ENCODE assay signal across 28 cellular contexts in the genomic region with DNA sequence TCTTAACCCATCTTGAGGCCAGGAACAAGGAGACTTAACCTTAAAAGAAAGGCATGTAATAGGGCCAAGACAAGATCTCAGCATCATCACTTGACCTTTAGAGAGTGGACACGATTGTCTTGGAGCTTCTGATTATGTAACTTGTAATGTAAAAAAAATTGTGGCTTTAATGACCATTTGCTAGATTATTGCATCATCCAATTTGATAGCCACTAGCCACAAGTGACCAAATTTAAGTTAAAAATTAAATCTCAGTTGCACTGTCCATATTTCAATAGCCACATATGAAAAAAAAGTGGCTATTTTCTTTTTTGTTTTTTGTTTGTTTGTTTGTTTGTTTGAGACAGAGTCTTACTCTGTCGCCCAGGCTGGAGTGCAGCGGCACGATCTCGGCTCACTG. TPM values are rescaled to one million over a fixed set of nuclear protein-coding genes. Genes with fewer than 3 reads are reported as not detected.
A peak's percentile ranks its signal among the peaks of the same experiment; 100 is the strongest.
DNase-seq lines count a peak whose midpoint lies in the region; ATAC-seq, FAIRE-seq and TF ChIP-seq lines count a peak whose summit lies in the region.
"Had no signal": no experiment of that assay in that cellular context is flagged by ENCODE, and none has a peak within 500 bp of the region (broad histone marks: within the 10 kb centered on the region; RNA-seq: fewer than 3 reads in every experiment).

No MANE protein-coding gene starts in this region.

- peaks cover 5% of the 10 kb centered on the region; the same call in 1 of the 2 replicates for H3K27me3 ChIP-seq in SK-N-SH (ENCODE audit: insufficient read depth)
- no peaks in the 10 kb centered on the region for H3K27me3 ChIP-seq in K562 (ENCODE audit: control insufficient read depth in 2 of 2, insufficient read depth in 2 of 2, low read length in 2 of 2)
- H3K27me3 ChIP-seq: BE2C had no signal

- TF ChIP-seq POLR2A in A549 (IDR thresholded peaks at IDR 0.05; ENCODE audit: low read length) (no peak), K562 (conservative IDR thresholded peaks at IDR 0.05) (no peak)

- H3K4me2 ChIP-seq in SK-N-SH (no peak overlapping the region), A549 (peak overlapping the region; percentile 63), K562 (ENCODE audit: insufficient read depth, low read length) (no peak overlapping the region)
- H3K4me2 ChIP-seq: BLaER1 treated with 17β-estradiol and CSF1 and Interleukin-3, amounts not matched to agents 10 nM and 100 nM; GM23338 had no signal

- H3K4me3 Mint-ChIP-seq in endothelial cell (ENCODE audit: unreplicated experiment): no peak overlapping the region
- H3K4me3 Mint-ChIP-seq: CD14-positive monocyte; CD4-positive, alpha-beta T cell; CD8-positive, alpha-beta memory T cell; GM23338; H9; HFFc6 had no signal

- no peaks in the 10 kb centered on the region for H3K9me3 ChIP-seq in SK-N-SH
- no peaks in the 10 kb centered on the region for H3K9me3 ChIP-seq in A549
- no peaks in the 10 kb centered on the region for H3K9me3 ChIP-seq in K562 (replicated peaks; ENCODE audit: control insufficient read depth, insufficient read depth, low read depth, low read length)
- H3K9me3 ChIP-seq: BE2C; BLaER1 treated with 17β-estradiol and CSF1 and Interleukin-3, amounts not matched to agents 10 nM and 100 nM had no signal

- no TSS peak for BruUV-seq in K562 (replicated peaks; lab: Mats Ljungman, UMichigan)

- H3K9me3 Mint-ChIP-seq in endothelial cell (ENCODE audit: unreplicated experiment): no peaks in the 10 kb centered on the region
- H3K9me3 Mint-ChIP-seq: CD4-positive, alpha-beta T cell; CD8-positive, alpha-beta memory T cell; GM23338; HFFc6 had no signal

- no peak overlapping the region for H3K27ac Mint-ChIP-seq in endothelial cell (ENCODE audit: unreplicated experiment)
- H3K27ac Mint-ChIP-seq: CD14-positive monocyte; CD4-positive, alpha-beta T cell; GM23338; H9; HFFc6 had no signal

- H3K36me3 Mint-ChIP-seq in endothelial cell (ENCODE audit: low read depth, unreplicated experiment): no peaks in the 10 kb centered on the region
- H3K36me3 Mint-ChIP-seq: CD14-positive monocyte; CD8-positive, alpha-beta memory T cell had no signal

- ATAC-seq in SK-N-SH treated with all-trans-retinoic acid at 6 μM for 48 hours (no peak), A549 (peak in 1 of 2 experiments; percentile 47; a peak in 3 of 6 replicates), K562 (no peak), HG03025 (IDR thresholded peaks at IDR 0.05; ENCODE audit: low FRiP score, unreplicated experiment) (no peak)
- ATAC-seq: GM23338, HCT116 had no signal

- no peak for TF ChIP-seq RAD21 in SK-N-SH (IDR thresholded peaks at IDR 0.05; ENCODE audit: low read length)
- TF ChIP-seq RAD21 in A549 (conservative IDR thresholded peaks at IDR 0.05 in 1 of 2, IDR thresholded peaks at IDR 0.05 in 1 of 2): no peak
- no peak for TF ChIP-seq RAD21 in K562 (CRISPR knock-in tag; conservative IDR thresholded peaks at IDR 0.05 in 1 of 2, IDR thresholded peaks at IDR 0.05 in 1 of 2)

- H2AFZ ChIP-seq in SK-N-SH (ENCODE audit: low read depth): peak overlapping the region; percentile 49; the same call in 1 of the 2 replicates
- no peak overlapping the region for H2AFZ ChIP-seq in K562 (ENCODE audit: low read depth, low read length)
- H2AFZ ChIP-seq: GM23338 had no signal

- no peak overlapping the region for H3K27ac ChIP-seq in SK-N-SH (ENCODE audit: low read depth in 2 of 2, low read length in 1 of 2)
- H3K27ac ChIP-seq in A549: peak overlapping the region in 1 of 2 experiments; percentile 53; a peak in 2 of 6 replicates
- H3K27ac ChIP-seq in K562 (ENCODE audit: extremely low read depth, low read depth, low read length): no peak overlapping the region
- H3K27ac ChIP-seq: 22Rv1; BLaER1 treated with 17β-estradiol and CSF1 and Interleukin-3, amounts not matched to agents 10 nM and 100 nM had no signal

- TF ChIP-seq CTCF in SK-N-SH (IDR thresholded peaks at IDR 0.05) (no peak), A549 (IDR thresholded peaks at IDR 0.05) (no peak), K562 (IDR thresholded peaks at IDR 0.05 in 2 of 3, conservative IDR thresholded peaks at IDR 0.05 in 1 of 3; ENCODE audit: insufficient read depth in 2 of 3, low read depth in 1 of 3, low read length in 3 of 3) (no peak), endothelial cell (IDR thresholded peaks at IDR 0.05; ENCODE audit: unreplicated experiment) (no peak)

- CTCF ChIA-PET in SK-N-SH (lab: Yijun Ruan, JAX): interaction anchor here (0.6 to 1.5 kb wide), 2 partner anchors 48 to 121 kb away, joined by 3 read pairs; no protein-coding TSS in a partner anchor
- CTCF ChIA-PET in A549 (lab: Yijun Ruan, JAX): no interaction called here
- CTCF ChIA-PET in K562 (lab: Yijun Ruan, JAX; ENCODE audit: low intra/inter-chr PET ratio): no interaction called here

- H3K4me1 ChIP-seq in SK-N-SH (ENCODE audit: control insufficient read depth in 1 of 2, insufficient read depth in 2 of 2, low read depth in 1 of 2, low read length in 1 of 2) (no peaks in the 10 kb centered on the region), A549 (peaks cover 20% of the 10 kb centered on the region; the same call in 2 of the 3 replicates), K562 (replicated peaks in 1 of 2; ENCODE audit: control insufficient read depth in 2 of 2, insufficient read depth in 2 of 2, low read length in 2 of 2) (no peaks in the 10 kb centered on the region; a peak in 2 of 5 replicates)
- H3K4me1 ChIP-seq: BE2C; BLaER1 treated with 17β-estradiol and CSF1 and Interleukin-3, amounts not matched to agents 10 nM and 100 nM had no signal

- DNase-seq in SK-N-SH (no peak), A549 (ENCODE audit: low read depth in 1 of 2, low spot score in 1 of 2) (peak in 1 of 2 experiments; percentile 17), M059J (ENCODE audit: low read depth) (peak; percentile 17), K562 (ENCODE audit: extremely low read depth in 1 of 4, low spot score in 3 of 4) (no peak), endothelial cell (ENCODE audit: low spot score) (no peak)
- no peak for DNase-seq in activated CD4-positive, alpha-beta T cell treated with anti-CD3 and anti-CD28 coated beads for 1 hour
- DNase-seq: ACHN; AML-193; BE2C; CD4-positive, alpha-beta T cell; CD8-positive, alpha-beta memory T cell; DMS 273 treated with DMSO at 0.1 percent for 48 hours; DMS79; GDM1; H9; HFFc6 had no signal

- POLR2A ChIA-PET in SK-N-SH (lab: Yijun Ruan, JAX) (no interaction called here), A549 (lab: Yijun Ruan, JAX) (interaction anchor here (1.3 to 1.5 kb wide), 2 partner anchors 36 to 100 kb away, joined by 3 to 5 read pairs; partner anchors contain the start of gene MED12), K562 (lab: Yijun Ruan, JAX) (no interaction called here)

- no peaks in the 10 kb centered on the region for H3K27me3 Mint-ChIP-seq in endothelial cell (ENCODE audit: unreplicated experiment)
- H3K27me3 Mint-ChIP-seq: CD4-positive, alpha-beta T cell had no signal

- intact Hi-C loops in K562 (cut with micrococcal nuclease): no loop called here

- H3K4me3 ChIP-seq in SK-N-SH (ENCODE audit: low read depth in 2 of 2, low read length in 1 of 2): no peak overlapping the region
- H3K4me3 ChIP-seq in A549: no peak overlapping the region
- H3K4me3 ChIP-seq in K562: no peak overlapping the region
- H3K4me3 ChIP-seq: BLaER1 treated with 17β-estradiol and CSF1 and Interleukin-3, amounts not matched to agents 10 nM and 100 nM; GM12878; GM23338 had no signal

- H3K79me2 ChIP-seq in SK-N-SH (ENCODE audit: insufficient read depth) (no peaks in the 10 kb centered on the region), K562 (ENCODE audit: control insufficient read depth, insufficient read depth, low read length) (no peaks in the 10 kb centered on the region)

- no peaks in the 10 kb centered on the region for H3F3A ChIP-seq in SK-N-SH (replicated peaks; ENCODE audit: insufficient read depth)

- FAIRE-seq in A549 (lab: Jason Lieb, UNC) (no peak), K562 (lab: Jason Lieb, UNC) (no peak)
- FAIRE-seq: A204.1, D721Med, GM12878, GM18507 had no signal

- TF ChIP-seq EP300 in SK-N-SH (IDR thresholded peaks at IDR 0.05; ENCODE audit: borderline replicate concordance in 1 of 2, low read depth in 1 of 2, low read length in 1 of 2): no peak
- no peak for TF ChIP-seq EP300 in A549 (IDR thresholded peaks at IDR 0.05)
- no peak for TF ChIP-seq EP300 in K562 (IDR thresholded peaks at IDR 0.05; ENCODE audit: low read length)

- H4K20me1 ChIP-seq in SK-N-SH (ENCODE audit: insufficient read depth) (no peaks in the 10 kb centered on the region), K562 (replicated peaks; ENCODE audit: control insufficient read depth, insufficient read depth, low read length) (no peaks in the 10 kb centered on the region)
- H4K20me1 ChIP-seq: BLaER1 treated with 17β-estradiol and CSF1 and Interleukin-3, amounts not matched to agents 10 nM and 100 nM had no signal

- H3K36me3 ChIP-seq in SK-N-SH (replicated peaks in 1 of 2; ENCODE audit: control insufficient read depth in 1 of 2, insufficient read depth in 2 of 2, low read length in 1 of 2): no peaks in the 10 kb centered on the region
- H3K36me3 ChIP-seq in K562 (ENCODE audit: control insufficient read depth, insufficient read depth, low read length): no peaks in the 10 kb centered on the region
- H3K36me3 ChIP-seq: BE2C; BLaER1 treated with 17β-estradiol and CSF1 and Interleukin-3, amounts not matched to agents 10 nM and 100 nM had no signal

- in situ Hi-C loops in K562 (cut with MboI): no loop called here

- H3K9me1 ChIP-seq in K562 (ENCODE audit: control insufficient read depth, insufficient read depth, low read length): no peaks in the 10 kb centered on the region

- H3K9me2 ChIP-seq in SK-N-SH: no peaks in the 10 kb centered on the region

- H3K4me1 Mint-ChIP-seq in endothelial cell (ENCODE audit: unreplicated experiment): no peaks in the 10 kb centered on the region
- H3K4me1 Mint-ChIP-seq: CD14-positive monocyte; CD8-positive, alpha-beta memory T cell; GM23338; H9 had no signal

- H3K9ac ChIP-seq in SK-N-SH (no peak overlapping the region), K562 (ENCODE audit: insufficient read depth in 1 of 2, low read depth in 2 of 2, low read length in 2 of 2) (no peak overlapping the region)
- H3K9ac ChIP-seq: BLaER1 treated with 17β-estradiol and CSF1 and Interleukin-3, amounts not matched to agents 10 nM and 100 nM had no signal

- WGBS in SK-N-SH (ENCODE audit: low lambda C conversion rate): 54% methylated on average over 5 of the region's 5 CpGs
- 67% methylated on average over 5 of the region's 5 CpGs for WGBS in A549 (ENCODE audit: missing lambda C conversion rate)
- 8% methylated on average over 1 of the region's 5 CpGs for WGBS in K562 (ENCODE audit: insufficient coverage, low coverage, missing lambda C conversion rate)

RNA-seq across cellular contexts. Expression of gene FOXO4, which starts 13.4 kb away (rescaled TPM):
- polyA plus RNA-seq in SK-N-SH (2012; rRNA removed): 1.9 TPM in 2 replicates
- polyA plus RNA-seq in SK-N-SH (2012; cell fraction: cytosol; rRNA removed): 1.7 and 1.9 TPM in 2 replicates
- 3.9 and 5.6 TPM in 2 replicates for polyA plus RNA-seq in SK-N-SH (2012; cell fraction: nucleus; rRNA removed)
- 1.0 and 1.6 TPM in 2 replicates for polyA plus RNA-seq in A549 (2011; rRNA removed)
- polyA plus RNA-seq in A549 (2012; cell fraction: cytosol; rRNA removed): 0.40 and 0.73 TPM in 2 replicates
- 1.0 and 2.5 TPM in 2 replicates for polyA plus RNA-seq in A549 (2012; cell fraction: nucleus; rRNA removed)
- polyA plus RNA-seq in A549 (2017; fragmentation: RNase III; extraction: RNeasy Plus Mini Kit Qiagen cat#74134 plus additional on column Dnase treatment): 1.3 to 2.6 TPM (median 2.3 TPM) in 3 replicates
- polyA minus RNA-seq in A549 (2011; rRNA and poly(A)+ RNA removed): 0.91 and 1.2 TPM in 2 replicates
- 4.2 and 5.2 TPM in 2 replicates for total RNA-seq in M059J (2014; rRNA removed; shearing (Covaris generic))
- total RNA-seq in K562 (2011; cell fraction: chromatin; rRNA removed; ENCODE audit: low replicate concordance): 3.0 and 4.6 TPM in 2 replicates
- total RNA-seq in K562 (2011; cell fraction: nucleolus; rRNA removed): 2.6 and 3.7 TPM in 2 replicates
- total RNA-seq in K562 (2011; cell fraction: nucleoplasm; rRNA removed): 3.4 and 4.9 TPM in 2 replicates
- total RNA-seq in K562 (2014; rRNA removed): 11.5 and 12.8 TPM in 2 replicates
- total RNA-seq in K562 (2014; rRNA removed; fragmentation: Illumina TruSeq; extraction: Trizol): 7.6 and 8.7 TPM in 2 replicates
- 6.4 and 8.5 TPM in 2 replicates for total RNA-seq in K562 (2015; rRNA removed; fragmentation: Illumina TruSeq; extraction: Trizol)
- total RNA-seq in K562 (2021): 23.6 and 26.6 TPM in 2 replicates
- 5.7 and 6.0 TPM in 2 replicates for polyA plus RNA-seq in K562 (2011; rRNA removed)
- polyA plus RNA-seq in K562 (2011; cell fraction: cytosol; rRNA removed): 8.8 and 15.6 TPM in 2 replicates
- polyA plus RNA-seq in K562 (2011; cell fraction: nucleus; rRNA removed): 4.5 and 8.3 TPM in 2 replicates
- polyA plus RNA-seq in K562 (2012): 11.1 and 14.8 TPM in 2 replicates
- 18.5 and 19.1 TPM in 2 replicates for polyA plus RNA-seq in K562 (2014; fragmentation: Illumina TruSeq; extraction: Trizol)
- under 1 TPM; 0.13 to 0.14 TPM for polyA plus RNA-seq in K562 (2014; fragmentation: Nextera tagmentation; extraction: Ambion mirVana)
- polyA plus RNA-seq in K562 (2014; rRNA removed): 11.0 and 12.8 TPM in 2 replicates
- polyA minus RNA-seq in K562 (2011; rRNA and poly(A)+ RNA removed): 2.8 TPM in 2 replicates
- polyA minus RNA-seq in K562 (2011; cell fraction: cytosol; rRNA and poly(A)+ RNA removed): 5.7 and 7.5 TPM in 2 replicates
- polyA minus RNA-seq in K562 (2011; cell fraction: nucleus; rRNA and poly(A)+ RNA removed): 1.1 and 1.9 TPM in 2 replicates
- 16.4 TPM for total RNA-seq in endothelial cell (ENCODE audit: unreplicated experiment)

RNA-seq across cellular contexts. Expression of gene SNX12, which starts 14.1 kb away (rescaled TPM):
- 39.8 and 51.5 TPM in 2 replicates for polyA plus RNA-seq in SK-N-SH (2012; rRNA removed)
- polyA plus RNA-seq in SK-N-SH (2012; cell fraction: cytosol; rRNA removed): 40.3 and 44.1 TPM in 2 replicates
- 27.2 and 35.8 TPM in 2 replicates for polyA plus RNA-seq in SK-N-SH (2012; cell fraction: nucleus; rRNA removed)
- polyA plus RNA-seq in A549 (2011; rRNA removed): 82.4 and 84.4 TPM in 2 replicates
- polyA plus RNA-seq in A549 (2012; cell fraction: cytosol; rRNA removed): 42.2 and 55.2 TPM in 2 replicates
- 36.3 and 39.9 TPM in 2 replicates for polyA plus RNA-seq in A549 (2012; cell fraction: nucleus; rRNA removed)
- polyA plus RNA-seq in A549 (2017; fragmentation: RNase III; extraction: RNeasy Plus Mini Kit Qiagen cat#74134 plus additional on column Dnase treatment): 71.6 to 78.5 TPM (median 78.4 TPM) in 3 replicates
- polyA minus RNA-seq in A549 (2011; rRNA and poly(A)+ RNA removed): 96.2 and 106 TPM in 2 replicates
- 93.5 and 100 TPM in 2 replicates for total RNA-seq in M059J (2014; rRNA removed; shearing (Covaris generic))
- 10.9 and 11.1 TPM in 2 replicates for total RNA-seq in K562 (2011; cell fraction: chromatin; rRNA removed; ENCODE audit: low replicate concordance)
- total RNA-seq in K562 (2011; cell fraction: nucleolus; rRNA removed): 10.4 and 13.5 TPM in 2 replicates
- 18.4 and 22.7 TPM in 2 replicates for total RNA-seq in K562 (2011; cell fraction: nucleoplasm; rRNA removed)
- total RNA-seq in K562 (2014; rRNA removed): 28.1 and 34.2 TPM in 2 replicates
- total RNA-seq in K562 (2014; rRNA removed; fragmentation: Illumina TruSeq; extraction: Trizol): 37.1 and 38.4 TPM in 2 replicates
- 35.3 and 37.8 TPM in 2 replicates for total RNA-seq in K562 (2015; rRNA removed; fragmentation: Illumina TruSeq; extraction: Trizol)
- total RNA-seq in K562 (2021): 47.7 and 50.3 TPM in 2 replicates
- 32.7 and 47.6 TPM in 2 replicates for polyA plus RNA-seq in K562 (2011; rRNA removed)
- 37.4 and 46.1 TPM in 2 replicates for polyA plus RNA-seq in K562 (2011; cell fraction: cytosol; rRNA removed)
- polyA plus RNA-seq in K562 (2011; cell fraction: nucleus; rRNA removed): 13.1 and 13.2 TPM in 2 replicates
- 38.1 and 39.5 TPM in 2 replicates for polyA plus RNA-seq in K562 (2012)
- 37.2 and 43.8 TPM in 2 replicates for polyA plus RNA-seq in K562 (2014; fragmentation: Illumina TruSeq; extraction: Trizol)
- 10 to 100 TPM; 12.7 to 13.9 TPM for polyA plus RNA-seq in K562 (2014; fragmentation: Nextera tagmentation; extraction: Ambion mirVana)
- polyA plus RNA-seq in K562 (2014; rRNA removed): 35.5 and 43.4 TPM in 2 replicates
- polyA minus RNA-seq in K562 (2011; rRNA and poly(A)+ RNA removed): 21.5 and 29.9 TPM in 2 replicates
- 18.7 and 29.2 TPM in 2 replicates for polyA minus RNA-seq in K562 (2011; cell fraction: cytosol; rRNA and poly(A)+ RNA removed)
- polyA minus RNA-seq in K562 (2011; cell fraction: nucleus; rRNA and poly(A)+ RNA removed): 5.1 and 8.2 TPM in 2 replicates
- total RNA-seq in endothelial cell (ENCODE audit: unreplicated experiment): 95.0 TPM

RNA-seq across cellular contexts. Expression of gene CXorf65, which starts 24.3 kb away (rescaled TPM):
- polyA plus RNA-seq in SK-N-SH (2012; rRNA removed) (not detected in 2 replicates), A549 (2011; rRNA removed) (not detected in 2 replicates), A549 (2017; fragmentation: RNase III; extraction: RNeasy Plus Mini Kit Qiagen cat#74134 plus additional on column Dnase treatment) (not detected in 3 replicates), K562 (2011; rRNA removed) (0.77 and 1.9 TPM in 2 replicates), K562 (2014; fragmentation: Illumina TruSeq; extraction: Trizol) (1.4 TPM in 2 replicates), K562 (2014; fragmentation: Nextera tagmentation; extraction: Ambion mirVana) (1 to 10 TPM; 6.8 to 8.4 TPM), K562 (2014; rRNA removed) (0.36 and 3.9 TPM in 2 replicates)
- not detected in 2 replicates for polyA plus RNA-seq in SK-N-SH (2012; cell fraction: cytosol; rRNA removed)
- not detected in 2 replicates for polyA plus RNA-seq in SK-N-SH (2012; cell fraction: nucleus; rRNA removed)
- polyA plus RNA-seq in A549 (2012; cell fraction: cytosol; rRNA removed): not detected in 2 replicates
- not detected in 2 replicates for polyA plus RNA-seq in A549 (2012; cell fraction: nucleus; rRNA removed)
- polyA minus RNA-seq in A549 (2011; rRNA and poly(A)+ RNA removed): not detected in 2 replicates
- not detected in 2 replicates for total RNA-seq in M059J (2014; rRNA removed; shearing (Covaris generic))
- total RNA-seq in K562 (2011; cell fraction: chromatin; rRNA removed; ENCODE audit: low replicate concordance): 2.9 and 8.8 TPM in 2 replicates
- total RNA-seq in K562 (2011; cell fraction: nucleolus; rRNA removed): 2.9 and 4.3 TPM in 2 replicates
- 3.2 and 7.9 TPM in 2 replicates for total RNA-seq in K562 (2011; cell fraction: nucleoplasm; rRNA removed)
- total RNA-seq in K562 (2014; rRNA removed) (2.9 and 3.1 TPM in 2 replicates), K562 (2014; rRNA removed; fragmentation: Illumina TruSeq; extraction: Trizol) (2.4 and 3.0 TPM in 2 replicates), K562 (2015; rRNA removed; fragmentation: Illumina TruSeq; extraction: Trizol) (1.8 and 2.6 TPM in 2 replicates), K562 (2021) (1.8 and 2.0 TPM in 2 replicates), endothelial cell (ENCODE audit: unreplicated experiment) (not detected)
- polyA plus RNA-seq in K562 (2011; cell fraction: cytosol; rRNA removed): 0.45 and 0.94 TPM in 2 replicates
- polyA plus RNA-seq in K562 (2011; cell fraction: nucleus; rRNA removed): 2.4 TPM in 2 replicates
- polyA plus RNA-seq in K562 (2012): 1.2 and 3.5 TPM in 2 replicates
- polyA minus RNA-seq in K562 (2011; rRNA and poly(A)+ RNA removed): 0.88 TPM in 1 of 2 replicates, not detected in the other
- polyA minus RNA-seq in K562 (2011; cell fraction: cytosol; rRNA and poly(A)+ RNA removed): not detected in 2 replicates
- polyA minus RNA-seq in K562 (2011; cell fraction: nucleus; rRNA and poly(A)+ RNA removed): 2.0 TPM in 1 of 2 replicates, not detected in the other
- total RNA-seq: GM23338, H4, H9, HFFc6 had no signal
- polyA plus RNA-seq: CD14-positive monocyte had no signal

RNA-seq across cellular contexts. Expression of gene IL2RG, which starts 29.1 kb away (rescaled TPM):
- polyA plus RNA-seq in SK-N-SH (2012; rRNA removed) (0.24 TPM in 1 of 2 replicates, not detected in the other), A549 (2011; rRNA removed) (0.09 and 0.23 TPM in 2 replicates), A549 (2017; fragmentation: RNase III; extraction: RNeasy Plus Mini Kit Qiagen cat#74134 plus additional on column Dnase treatment) (0.12 to 0.22 TPM (median 0.12 TPM) in 3 replicates), K562 (2011; rRNA removed) (43.0 and 55.4 TPM in 2 replicates), K562 (2014; fragmentation: Illumina TruSeq; extraction: Trizol) (45.8 and 52.7 TPM in 2 replicates), K562 (2014; fragmentation: Nextera tagmentation; extraction: Ambion mirVana) (10 to 100 TPM; 17.4 to 27.4 TPM), K562 (2014; rRNA removed) (23.9 and 25.8 TPM in 2 replicates)
- 0.05 and 0.10 TPM in 2 replicates for polyA plus RNA-seq in SK-N-SH (2012; cell fraction: cytosol; rRNA removed)
- 0.15 TPM in 1 of 2 replicates, not detected in the other for polyA plus RNA-seq in SK-N-SH (2012; cell fraction: nucleus; rRNA removed)
- 0.14 and 0.25 TPM in 2 replicates for polyA plus RNA-seq in A549 (2012; cell fraction: cytosol; rRNA removed)
- polyA plus RNA-seq in A549 (2012; cell fraction: nucleus; rRNA removed): 0.14 and 0.18 TPM in 2 replicates
- 0.58 TPM in 1 of 2 replicates, not detected in the other for polyA minus RNA-seq in A549 (2011; rRNA and poly(A)+ RNA removed)
- 2.8 and 5.3 TPM in 2 replicates for total RNA-seq in M059J (2014; rRNA removed; shearing (Covaris generic))
- total RNA-seq in K562 (2011; cell fraction: chromatin; rRNA removed; ENCODE audit: low replicate concordance): 48.6 and 70.4 TPM in 2 replicates
- total RNA-seq in K562 (2011; cell fraction: nucleolus; rRNA removed): 91.1 and 92.7 TPM in 2 replicates
- total RNA-seq in K562 (2011; cell fraction: nucleoplasm; rRNA removed): 80.5 and 94.1 TPM in 2 replicates
- total RNA-seq in K562 (2014; rRNA removed) (5.5 and 7.5 TPM in 2 replicates), K562 (2014; rRNA removed; fragmentation: Illumina TruSeq; extraction: Trizol) (9.7 and 11.4 TPM in 2 replicates), K562 (2015; rRNA removed; fragmentation: Illumina TruSeq; extraction: Trizol) (6.1 and 7.5 TPM in 2 replicates), K562 (2021) (18.0 and 19.7 TPM in 2 replicates), endothelial cell (ENCODE audit: unreplicated experiment) (not detected)
- 91.9 and 138 TPM in 2 replicates for polyA plus RNA-seq in K562 (2011; cell fraction: cytosol; rRNA removed)
- 29.1 and 32.6 TPM in 2 replicates for polyA plus RNA-seq in K562 (2011; cell fraction: nucleus; rRNA removed)
- polyA plus RNA-seq in K562 (2012): 17.7 and 27.6 TPM in 2 replicates
- polyA minus RNA-seq in K562 (2011; rRNA and poly(A)+ RNA removed): 26.0 and 31.9 TPM in 2 replicates
- 13.8 and 14.3 TPM in 2 replicates for polyA minus RNA-seq in K562 (2011; cell fraction: cytosol; rRNA and poly(A)+ RNA removed)
- polyA minus RNA-seq in K562 (2011; cell fraction: nucleus; rRNA and poly(A)+ RNA removed): 5.9 and 9.1 TPM in 2 replicates
- total RNA-seq: GM23338, H4, H9 had no signal

RNA-seq across cellular contexts. Expression of gene MED12, which starts 36.1 kb away (rescaled TPM):
- 11.3 and 18.5 TPM in 2 replicates for polyA plus RNA-seq in SK-N-SH (2012; rRNA removed)
- polyA plus RNA-seq in SK-N-SH (2012; cell fraction: cytosol; rRNA removed): 8.6 and 9.8 TPM in 2 replicates
- 51.1 and 57.3 TPM in 2 replicates for polyA plus RNA-seq in SK-N-SH (2012; cell fraction: nucleus; rRNA removed)
- polyA plus RNA-seq in A549 (2011; rRNA removed): 12.6 and 35.0 TPM in 2 replicates
- polyA plus RNA-seq in A549 (2012; cell fraction: cytosol; rRNA removed): 11.6 and 13.6 TPM in 2 replicates
- polyA plus RNA-seq in A549 (2012; cell fraction: nucleus; rRNA removed): 35.7 and 39.5 TPM in 2 replicates
- polyA plus RNA-seq in A549 (2017; fragmentation: RNase III; extraction: RNeasy Plus Mini Kit Qiagen cat#74134 plus additional on column Dnase treatment): 13.5 to 15.4 TPM (median 14.4 TPM) in 3 replicates
- 76.5 and 93.8 TPM in 2 replicates for polyA minus RNA-seq in A549 (2011; rRNA and poly(A)+ RNA removed)
- 19.6 and 42.5 TPM in 2 replicates for total RNA-seq in M059J (2014; rRNA removed; shearing (Covaris generic))
- 282 and 395 TPM in 2 replicates for total RNA-seq in K562 (2011; cell fraction: chromatin; rRNA removed; ENCODE audit: low replicate concordance)
- 116 and 125 TPM in 2 replicates for total RNA-seq in K562 (2011; cell fraction: nucleolus; rRNA removed)
- 127 and 134 TPM in 2 replicates for total RNA-seq in K562 (2011; cell fraction: nucleoplasm; rRNA removed)
- total RNA-seq in K562 (2014; rRNA removed): 18.4 and 23.1 TPM in 2 replicates
- 7.7 and 8.6 TPM in 2 replicates for total RNA-seq in K562 (2014; rRNA removed; fragmentation: Illumina TruSeq; extraction: Trizol)
- total RNA-seq in K562 (2015; rRNA removed; fragmentation: Illumina TruSeq; extraction: Trizol): 7.7 and 10.3 TPM in 2 replicates
- 47.3 and 49.7 TPM in 2 replicates for total RNA-seq in K562 (2021)
- 8.5 and 19.1 TPM in 2 replicates for polyA plus RNA-seq in K562 (2011; rRNA removed)
- 11.3 and 12.0 TPM in 2 replicates for polyA plus RNA-seq in K562 (2011; cell fraction: cytosol; rRNA removed)
- polyA plus RNA-seq in K562 (2011; cell fraction: nucleus; rRNA removed): 149 and 177 TPM in 2 replicates
- 27.2 and 37.7 TPM in 2 replicates for polyA plus RNA-seq in K562 (2012)
- polyA plus RNA-seq in K562 (2014; fragmentation: Illumina TruSeq; extraction: Trizol): 26.7 and 31.0 TPM in 2 replicates
- 1 to 10 TPM; 1.6 to 2.8 TPM for polyA plus RNA-seq in K562 (2014; fragmentation: Nextera tagmentation; extraction: Ambion mirVana)
- 15.6 and 17.7 TPM in 2 replicates for polyA plus RNA-seq in K562 (2014; rRNA removed)
- 26.7 and 27.1 TPM in 2 replicates for polyA minus RNA-seq in K562 (2011; rRNA and poly(A)+ RNA removed)
- polyA minus RNA-seq in K562 (2011; cell fraction: cytosol; rRNA and poly(A)+ RNA removed): 51.0 and 53.6 TPM in 2 replicates
- polyA minus RNA-seq in K562 (2011; cell fraction: nucleus; rRNA and poly(A)+ RNA removed): 58.2 and 76.0 TPM in 2 replicates
- 128 TPM for total RNA-seq in endothelial cell (ENCODE audit: unreplicated experiment)
